ENCODE assay signal across 21 cellular contexts in genomic region chr15:69395460-69395859, GRCh38. TPM values are rescaled to one million over a fixed set of nuclear protein-coding genes. Genes with fewer than 3 reads are reported as not detected.
DNase-seq lines count a peak whose midpoint lies in the region; ATAC-seq, FAIRE-seq and TF ChIP-seq lines count a peak whose summit lies in the region.
"Had no signal": no experiment of that assay in that cellular context is flagged by ENCODE, and none has a peak within 500 bp of the region (broad histone marks: within the 10 kb centered on the region; RNA-seq: fewer than 3 reads in every experiment).

No MANE protein-coding gene starts in this region.

- POLR2A ChIA-PET in HepG2 (lab: Yijun Ruan, JAX): no interaction called here

- H3K9me3 ChIP-seq in CD4-positive, CD25-positive, alpha-beta regulatory T cell (ENCODE audit: control insufficient read depth in 2 of 2, low read length in 2 of 2): no peaks in the 10 kb centered on the region
- no peaks in the 10 kb centered on the region for H3K9me3 ChIP-seq in HepG2 (ENCODE audit: low read length)

- no peak for TF ChIP-seq EP300 in HepG2 (IDR thresholded peaks at IDR 0.05; ENCODE audit: low read depth in 2 of 2, low read length in 2 of 2)
- TF ChIP-seq EP300 in HepG2 (CRISPR knock-in tag; IDR thresholded peaks at IDR 0.05; ENCODE audit: borderline replicate concordance): no peak

- H3K4me1 ChIP-seq in CD4-positive, CD25-positive, alpha-beta regulatory T cell (ENCODE audit: control insufficient read depth, insufficient read depth, low read length, poor library complexity, severe bottlenecking): peaks cover 5% of the 10 kb centered on the region
- peaks cover 26% of the 10 kb centered on the region for H3K4me1 ChIP-seq in HepG2 (ENCODE audit: insufficient read depth, low read length)

- FAIRE-seq in HepG2 (lab: Jason Lieb, UNC) (no peak), urothelium cell line (lab: Jason Lieb, UNC) (peak; percentile 37)
- FAIRE-seq: A204.1, D721Med, G401.6, GM12891, H54 had no signal

- H3K27me3 ChIP-seq in CD4-positive, CD25-positive, alpha-beta regulatory T cell (ENCODE audit: control insufficient read depth, insufficient read depth, low read length): no peaks in the 10 kb centered on the region
- H3K27me3 ChIP-seq in HepG2 (ENCODE audit: control insufficient read depth in 1 of 2, insufficient read depth in 2 of 2, low read length in 2 of 2): peaks cover 2 to 22% of the 10 kb centered on the region in 2 experiments; a peak in 4 of 5 replicates

- H3K9me3 Mint-ChIP-seq in CD4-positive, CD25-positive, alpha-beta regulatory T cell: no peaks in the 10 kb centered on the region
- no peaks in the 10 kb centered on the region for H3K9me3 Mint-ChIP-seq in activated CD8-positive, alpha-beta memory T cell treated with anti-CD3 and anti-CD28 coated beads, Interleukin-2, amount 10 ng/mL, durations not matched to agents 7 days and 5 days (ENCODE audit: low read depth)
- H3K9me3 Mint-ChIP-seq: CD8-positive, alpha-beta T cell had no signal

- no peak overlapping the region for H3K4me3 Mint-ChIP-seq in CD4-positive, CD25-positive, alpha-beta regulatory T cell
- H3K4me3 Mint-ChIP-seq in activated CD8-positive, alpha-beta memory T cell treated with anti-CD3 and anti-CD28 coated beads, Interleukin-2, amount 10 ng/mL, durations not matched to agents 7 days and 5 days: no peak overlapping the region
- H3K4me3 Mint-ChIP-seq: B cell; CD8-positive, alpha-beta T cell had no signal

- H2AFZ ChIP-seq in HepG2 (ENCODE audit: low read length): no peak overlapping the region

- no peak for TF ChIP-seq RAD21 in HepG2 (CRISPR knock-in tag; IDR thresholded peaks at IDR 0.05)

- H4K20me1 ChIP-seq in HepG2 (ENCODE audit: insufficient read depth, low read length): no peaks in the 10 kb centered on the region

- 46% methylated on average over 5 of the region's 10 CpGs for WGBS in HepG2 (ENCODE audit: low lambda C conversion rate)

- H3K36me3 Mint-ChIP-seq in CD4-positive, CD25-positive, alpha-beta regulatory T cell: no peaks in the 10 kb centered on the region
- no peaks in the 10 kb centered on the region for H3K36me3 Mint-ChIP-seq in activated CD8-positive, alpha-beta memory T cell treated with anti-CD3 and anti-CD28 coated beads, Interleukin-2, amount 10 ng/mL, durations not matched to agents 7 days and 5 days
- H3K36me3 Mint-ChIP-seq: CD8-positive, alpha-beta T cell had no signal

- peak overlapping the region in 2 of 3 donors; percentile 5 to 73 for H3K27ac Mint-ChIP-seq in CD4-positive, CD25-positive, alpha-beta regulatory T cell
- no peak overlapping the region for H3K27ac Mint-ChIP-seq in activated CD8-positive, alpha-beta memory T cell treated with anti-CD3 and anti-CD28 coated beads, Interleukin-2, amount 10 ng/mL, durations not matched to agents 7 days and 5 days
- H3K27ac Mint-ChIP-seq: B cell; CD8-positive, alpha-beta T cell had no signal

- H3K4me3 ChIP-seq in CD4-positive, CD25-positive, alpha-beta regulatory T cell (ENCODE audit: low read depth, low read length): no peak overlapping the region
- H3K4me3 ChIP-seq in HepG2 (replicated peaks in 1 of 3; ENCODE audit: insufficient read depth in 1 of 3, low read depth in 2 of 3, low read length in 3 of 3): no peak overlapping the region
- H3K4me3 ChIP-seq: GM23248 had no signal

- H3K4me2 ChIP-seq in HepG2 (ENCODE audit: low read depth, low read length): no peak overlapping the region

- no peak for DNase-seq in CD4-positive, CD25-positive, alpha-beta regulatory T cell
- DNase-seq in activated CD8-positive, alpha-beta memory T cell treated with anti-CD3 and anti-CD28 coated beads, Interleukin-2, amount 10 ng/mL, durations not matched to agents 7 days and 5 days: peak; percentile 31
- DNase-seq in HepG2 (ENCODE audit: low spot score) (no peak), urothelium cell line (ENCODE audit: low spot score) (no peak), cerebellar nuclear complex (lab: John Stamatoyannopoulos, UW) (no peak), UCSD-AML1 (lab: John Stamatoyannopoulos, UW; ENCODE audit: unreplicated experiment) (no peak), dermis blood vessel endothelial cell (no peak)
- DNase-seq: CD8-positive, alpha-beta T cell; COR-L47; DMS153; DMS79 treated with DMSO at 0.1 percent for 48 hours; EL; GM23248 had no signal

- intact Hi-C loops in HepG2 (cut with micrococcal nuclease; ENCODE audit: unreplicated experiment): loop anchor here (5.0 to 10.0 kb wide), 2 partner anchors 231 to 1343 kb away; partner anchors contain the start of genes GLCE and PIAS1

- in situ Hi-C loops in HepG2 (cut with HindIII; ENCODE audit: extremely low pct_ligation_motif_present, low pct_unique_long_range_greater_than_20kb): loop anchor here (5.0 kb wide), 1 partner anchor 338 kb away; no protein-coding TSS in a partner anchor

- peaks cover 5% of the 10 kb centered on the region for H3K27me3 Mint-ChIP-seq in CD4-positive, CD25-positive, alpha-beta regulatory T cell
- H3K27me3 Mint-ChIP-seq in activated CD8-positive, alpha-beta memory T cell treated with anti-CD3 and anti-CD28 coated beads, Interleukin-2, amount 10 ng/mL, durations not matched to agents 7 days and 5 days: peaks cover 10% of the 10 kb centered on the region

- H3K79me2 ChIP-seq in HepG2 (ENCODE audit: insufficient read depth, low read length): no peaks in the 10 kb centered on the region

- H3K4me1 Mint-ChIP-seq in CD4-positive, CD25-positive, alpha-beta regulatory T cell: peaks cover 0 to 10% (median 5%) of the 10 kb centered on the region in 4 donors
- H3K4me1 Mint-ChIP-seq in activated CD8-positive, alpha-beta memory T cell treated with anti-CD3 and anti-CD28 coated beads, Interleukin-2, amount 10 ng/mL, durations not matched to agents 7 days and 5 days: peaks cover 9% of the 10 kb centered on the region

- no TSS peak for BruUV-seq in HepG2 (replicated peaks; lab: Mats Ljungman, UMichigan)

- no peak for TF ChIP-seq CTCF in HepG2 (CRISPR knock-in tag; IDR thresholded peaks at IDR 0.05)

- no peak overlapping the region for H3K27ac ChIP-seq in CD4-positive, CD25-positive, alpha-beta regulatory T cell (ENCODE audit: insufficient read depth, low read length, poor library complexity, severe bottlenecking)
- no peak overlapping the region for H3K27ac ChIP-seq in HepG2 (ENCODE audit: extremely low read length, insufficient read depth, low read length)
- H3K27ac ChIP-seq: GM23248, HL-60 had no signal

- no peak for ATAC-seq in CD4-positive, CD25-positive, alpha-beta regulatory T cell (ENCODE audit: low read depth in 2 of 2)
- ATAC-seq in activated CD8-positive, alpha-beta memory T cell treated with anti-CD3 and anti-CD28 coated beads, Interleukin-2, amount 10 ng/mL, durations not matched to agents 7 days and 5 days: no peak
- ATAC-seq in HepG2: 0 out of 3 replicates have a peak, but pooled peaks have one; percentile 8
- ATAC-seq: CD8-positive, alpha-beta T cell; HCT116 had no signal

- no peaks in the 10 kb centered on the region for H3K36me3 ChIP-seq in CD4-positive, CD25-positive, alpha-beta regulatory T cell (ENCODE audit: control insufficient read depth, insufficient read depth, low read length)
- H3K36me3 ChIP-seq in HepG2 (replicated peaks in 1 of 2; ENCODE audit: control insufficient read depth in 1 of 2, insufficient read depth in 2 of 2, low read length in 2 of 2): no peaks in the 10 kb centered on the region

- no peak for TF ChIP-seq POLR2A in HepG2 (IDR thresholded peaks at IDR 0.05; ENCODE audit: insufficient read depth in 1 of 2, low read depth in 2 of 2, low read length in 2 of 2)

- no peak overlapping the region for H3K9ac ChIP-seq in HepG2 (ENCODE audit: insufficient read depth, low read depth, low read length)
- H3K9ac ChIP-seq: GM23248 had no signal

- CTCF ChIA-PET in activated CD8-positive, alpha-beta memory T cell treated with anti-CD3 and anti-CD28 coated beads, Interleukin-2, amount 10 ng/mL, durations not matched to agents 7 days and 5 days (lab: Charles Lee): interaction anchor here (0.9 to 3.6 kb wide), 11 partner anchors 9 to 364 kb away, joined by 3 to 22 read pairs (median 7); partner anchors contain the start of gene KIF23
- CTCF ChIA-PET in HepG2 (lab: Yijun Ruan, JAX; ENCODE audit: low intra/inter-chr PET ratio, low total read pairs): interaction anchor here (2.8 kb wide), 1 partner anchor 336 kb away, joined by 34 read pairs; no protein-coding TSS in a partner anchor

RNA-seq across cellular contexts. Expression of gene KIF23, which starts 18.7 kb away (rescaled TPM):
- 3.8 TPM for total RNA-seq in CD4-positive, CD25-positive, alpha-beta regulatory T cell
- 1 to 10 TPM in 3 of 4 donors, under 1 TPM in 1; 0.74 to 1.3 (median 1.1) TPM for polyA plus RNA-seq in CD4-positive, CD25-positive, alpha-beta regulatory T cell
- total RNA-seq in activated CD8-positive, alpha-beta memory T cell treated with anti-CD3 and anti-CD28 coated beads, Interleukin-2, amount 10 ng/mL, durations not matched to agents 7 days and 5 days: 10 to 100 TPM; 70.9 to 81.1 TPM
- total RNA-seq in HepG2 (2016; rRNA removed; fragmentation: Illumina TruSeq; extraction: Trizol): 38.1 and 51.2 TPM in 2 replicates
- total RNA-seq in HepG2 (2016; cell fraction: cytosol; rRNA removed; fragmentation: Illumina TruSeq; extraction: Trizol; ENCODE audit: low read depth): 25.1 and 27.8 TPM in 2 replicates
- total RNA-seq in HepG2 (2016; cell fraction: insoluble cytoplasmic fraction; rRNA removed; fragmentation: Illumina TruSeq; extraction: Trizol): 36.6 and 47.8 TPM in 2 replicates
- 11.1 and 11.6 TPM in 2 replicates for total RNA-seq in HepG2 (2016; cell fraction: membrane; rRNA removed; fragmentation: Illumina TruSeq; extraction: Trizol)
- total RNA-seq in HepG2 (2016; cell fraction: nucleus; rRNA removed; fragmentation: Illumina TruSeq; extraction: Trizol): 35.8 and 39.8 TPM in 2 replicates
- 8.4 and 11.3 TPM in 2 replicates for polyA plus RNA-seq in HepG2 (2011; rRNA removed)
- polyA plus RNA-seq in HepG2 (2011; cell fraction: cytosol; rRNA removed): 3.8 and 5.7 TPM in 2 replicates
- 18.6 and 25.3 TPM in 2 replicates for polyA plus RNA-seq in HepG2 (2011; cell fraction: nucleus; rRNA removed)
- polyA plus RNA-seq in HepG2 (2012): 6.7 and 12.1 TPM in 2 replicates
- 1.1 and 1.3 TPM in 2 replicates for polyA plus RNA-seq in HepG2 (2016; cell fraction: cytosol; fragmentation: Illumina TruSeq; extraction: Trizol; ENCODE audit: low read depth)
- polyA plus RNA-seq in HepG2 (2016; cell fraction: insoluble cytoplasmic fraction; fragmentation: Illumina TruSeq; extraction: Trizol; ENCODE audit: low read depth): 41.4 and 46.9 TPM in 2 replicates
- polyA plus RNA-seq in HepG2 (2016; cell fraction: membrane; fragmentation: Illumina TruSeq; extraction: Trizol; ENCODE audit: low read depth): 2.8 and 3.7 TPM in 2 replicates
- 51.9 and 52.6 TPM in 2 replicates for polyA plus RNA-seq in HepG2 (2016; cell fraction: nucleus; fragmentation: Illumina TruSeq; extraction: Trizol; ENCODE audit: insufficient read depth, low read depth)
- polyA minus RNA-seq in HepG2 (2011; rRNA and poly(A)+ RNA removed; ENCODE audit: low replicate concordance): 9.4 and 66.2 TPM in 2 replicates
- 5.4 and 6.8 TPM in 2 replicates for polyA minus RNA-seq in HepG2 (2011; cell fraction: cytosol; rRNA and poly(A)+ RNA removed)
- polyA minus RNA-seq in HepG2 (2011; cell fraction: nucleus; rRNA and poly(A)+ RNA removed): 19.5 and 25.9 TPM in 2 replicates
- 13.8 and 55.1 TPM in 2 replicates for total RNA-seq in dermis blood vessel endothelial cell

RNA-seq across cellular contexts. Expression of gene RPLP1, which starts 57.2 kb away (rescaled TPM):
- total RNA-seq in CD4-positive, CD25-positive, alpha-beta regulatory T cell: 1,439 TPM
- 1,000 to 10,000 TPM; 1,970 to 2,778 (median 2,296) TPM for polyA plus RNA-seq in CD4-positive, CD25-positive, alpha-beta regulatory T cell
- 1,000 to 10,000 TPM; 1,405 to 1,605 TPM for total RNA-seq in activated CD8-positive, alpha-beta memory T cell treated with anti-CD3 and anti-CD28 coated beads, Interleukin-2, amount 10 ng/mL, durations not matched to agents 7 days and 5 days
- total RNA-seq in HepG2 (2016; rRNA removed; fragmentation: Illumina TruSeq; extraction: Trizol): 797 and 817 TPM in 2 replicates
- total RNA-seq in HepG2 (2016; cell fraction: cytosol; rRNA removed; fragmentation: Illumina TruSeq; extraction: Trizol; ENCODE audit: low read depth): 2,715 and 2,875 TPM in 2 replicates
- 770 and 847 TPM in 2 replicates for total RNA-seq in HepG2 (2016; cell fraction: insoluble cytoplasmic fraction; rRNA removed; fragmentation: Illumina TruSeq; extraction: Trizol)
- 2,691 and 2,904 TPM in 2 replicates for total RNA-seq in HepG2 (2016; cell fraction: membrane; rRNA removed; fragmentation: Illumina TruSeq; extraction: Trizol)
- total RNA-seq in HepG2 (2016; cell fraction: nucleus; rRNA removed; fragmentation: Illumina TruSeq; extraction: Trizol): 376 and 425 TPM in 2 replicates
- polyA plus RNA-seq in HepG2 (2011; rRNA removed): 929 and 1,118 TPM in 2 replicates
- 1,248 and 1,609 TPM in 2 replicates for polyA plus RNA-seq in HepG2 (2011; cell fraction: cytosol; rRNA removed)
- 481 and 511 TPM in 2 replicates for polyA plus RNA-seq in HepG2 (2011; cell fraction: nucleus; rRNA removed)
- polyA plus RNA-seq in HepG2 (2012): 1,800 and 1,929 TPM in 2 replicates
- polyA plus RNA-seq in HepG2 (2016; cell fraction: cytosol; fragmentation: Illumina TruSeq; extraction: Trizol; ENCODE audit: low read depth): 7,466 and 8,712 TPM in 2 replicates
- polyA plus RNA-seq in HepG2 (2016; cell fraction: insoluble cytoplasmic fraction; fragmentation: Illumina TruSeq; extraction: Trizol; ENCODE audit: low read depth): 1,627 and 1,657 TPM in 2 replicates
- polyA plus RNA-seq in HepG2 (2016; cell fraction: membrane; fragmentation: Illumina TruSeq; extraction: Trizol; ENCODE audit: low read depth): 6,180 and 6,214 TPM in 2 replicates
- polyA plus RNA-seq in HepG2 (2016; cell fraction: nucleus; fragmentation: Illumina TruSeq; extraction: Trizol; ENCODE audit: insufficient read depth, low read depth): 1,328 and 1,370 TPM in 2 replicates
- polyA minus RNA-seq in HepG2 (2011; rRNA and poly(A)+ RNA removed; ENCODE audit: low replicate concordance): 1,160 and 1,197 TPM in 2 replicates
- 1,916 and 2,042 TPM in 2 replicates for polyA minus RNA-seq in HepG2 (2011; cell fraction: cytosol; rRNA and poly(A)+ RNA removed)
- polyA minus RNA-seq in HepG2 (2011; cell fraction: nucleus; rRNA and poly(A)+ RNA removed): 190 and 217 TPM in 2 replicates
- total RNA-seq in dermis blood vessel endothelial cell: 31.0 and 63.8 TPM in 2 replicates
